ENCODE assay signal across 32 cellular contexts in the genomic region with DNA sequence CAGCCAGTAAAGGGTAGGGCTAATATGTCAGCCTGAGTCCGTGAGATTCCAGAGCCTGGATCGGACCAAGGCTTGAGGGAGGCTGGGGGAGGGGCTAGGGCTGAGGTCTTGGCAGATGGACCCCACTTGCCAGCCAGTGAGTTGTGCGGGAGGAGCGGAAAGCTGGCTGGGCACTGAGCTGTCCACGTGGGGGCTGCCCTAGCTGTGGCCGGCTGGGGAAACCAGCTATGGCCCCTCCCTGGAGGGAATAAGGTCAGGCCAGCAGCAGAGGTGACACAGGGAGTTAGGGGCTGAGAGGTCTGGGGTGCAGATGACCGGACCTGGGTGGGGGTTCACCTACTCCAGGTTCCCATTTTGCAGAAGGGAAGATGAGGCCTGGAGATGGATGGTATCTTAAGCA.
A peak's percentile ranks its signal among the peaks of the same experiment; 100 is the strongest.
DNase-seq lines count a peak whose midpoint lies in the region; ATAC-seq, FAIRE-seq and TF ChIP-seq lines count a peak whose summit lies in the region.
"Had no signal": no experiment of that assay in that cellular context is flagged by ENCODE, and none has a peak within 500 bp of the region (broad histone marks: within the 10 kb centered on the region; RNA-seq: fewer than 3 reads in every experiment).

No MANE protein-coding gene starts in this region.

- no peak overlapping the region for H3K23ac ChIP-seq in neuronal stem cell (ENCODE audit: low read depth, low read length, poor library complexity)

- DNase-seq in Right ventricle myocardium inferior (ENCODE audit: missing footprints) (peak; percentile 42), heart right ventricle (no peak), right cardiac atrium (peak in 2 of 3 donors; percentile 29 to 34), left ventricle myocardium superior (no peak), neuronal stem cell (ENCODE audit: low spot score) (no peak), urothelium cell line (ENCODE audit: low spot score) (no peak)
- DNase-seq: 8988T; ACHN; AML-193; C1 segment of cervical spinal cord; Caco-2; Calu3; CD4-positive, alpha-beta memory T cell; CD4-positive, alpha-beta T cell; CD4-positive, CD25-positive, alpha-beta regulatory T cell; CD8-positive, alpha-beta memory T cell; CD8-positive, alpha-beta T cell; COR-L47; DMS 273 treated with DMSO at 0.1 percent for 48 hours; DMS153; DMS53; DMS79; DMS79 treated with DMSO at 0.1 percent for 48 hours; DND-41; EL had no signal

- no peak overlapping the region for H2BK15ac ChIP-seq in neuronal stem cell (ENCODE audit: low read length)

- no peak overlapping the region for H2BK120ac ChIP-seq in neuronal stem cell (ENCODE audit: low read depth, low read length)

- no peak overlapping the region for H2AFZ ChIP-seq in neuronal stem cell (ENCODE audit: low read length)

- ATAC-seq in Right ventricle myocardium inferior (no peak), heart right ventricle (no peak), right cardiac atrium (no peak), left ventricle myocardium superior (no peak)
- ATAC-seq: A549; CD8-positive, alpha-beta T cell had no signal

- no peak overlapping the region for H3K9ac ChIP-seq in neuronal stem cell (ENCODE audit: low read depth, low read length, poor library complexity)
- H3K9ac ChIP-seq: BLaER1; BLaER1 treated with 17β-estradiol and CSF1 and Interleukin-3, amounts not matched to agents 10 nM and 100 nM had no signal

- no peak overlapping the region for H2BK5ac ChIP-seq in neuronal stem cell (ENCODE audit: low read length)

- H4K8ac ChIP-seq in neuronal stem cell (ENCODE audit: low read depth, low read length): no peak overlapping the region

- no peak overlapping the region for H3K4ac ChIP-seq in neuronal stem cell (ENCODE audit: low read length)

- H3K27me3 ChIP-seq in heart right ventricle: peaks cover 0 to 17% (median 7%) of the 10 kb centered on the region in 7 donors
- no peaks in the 10 kb centered on the region for H3K27me3 ChIP-seq in right cardiac atrium (ENCODE audit: control insufficient read depth, insufficient read depth)
- peaks cover 0 to 25% (median 0%) of the 10 kb centered on the region in 3 experiments for H3K27me3 ChIP-seq in neuronal stem cell (ENCODE audit: control insufficient read depth in 3 of 3, insufficient read depth in 3 of 3, low read depth in 1 of 3, low read length in 3 of 3)
- H3K27me3 ChIP-seq: BLaER1; BLaER1 treated with 17β-estradiol and CSF1 and Interleukin-3, amounts not matched to agents 10 nM and 100 nM had no signal

- FAIRE-seq in urothelium cell line (lab: Jason Lieb, UNC): no peak
- FAIRE-seq: A204.1, A549 had no signal

- no peak overlapping the region for H3K14ac ChIP-seq in neuronal stem cell (ENCODE audit: low read length)

- no peak overlapping the region for H2BK12ac ChIP-seq in neuronal stem cell (ENCODE audit: low read length)

- 72 to 80% methylated on average over 7 of the region's 7 CpGs for WGBS in heart right ventricle, 2 donors
- 79% methylated on average over 7 of the region's 7 CpGs for WGBS in right cardiac atrium
- WGBS in neuronal stem cell (ENCODE audit: extremely low coverage in 2 of 2, insufficient read length in 2 of 2, insufficient replicate concordance in 1 of 2), 2 donors: no CpG with 5 or more reads among the region's 7 CpGs

- H4K91ac ChIP-seq in neuronal stem cell (ENCODE audit: low read depth, low read length, poor library complexity): no peak overlapping the region

- H3K4me2 ChIP-seq in neuronal stem cell (ENCODE audit: insufficient read depth, low read length, poor library complexity, severe bottlenecking): no peak overlapping the region
- H3K4me2 ChIP-seq: A549; BLaER1; BLaER1 treated with 17β-estradiol and CSF1 and Interleukin-3, amounts not matched to agents 10 nM and 100 nM had no signal

- peak overlapping the region; percentile 49 for H2AK5ac ChIP-seq in neuronal stem cell (ENCODE audit: low read depth, low read length)

- intact Hi-C loops in Right ventricle myocardium inferior (cut with DNase I): no loop called here
- intact Hi-C loops in heart right ventricle (cut with DNase I): no loop called here
- intact Hi-C loops in right cardiac atrium (cut with DNase I): no loop called here
- intact Hi-C loops in left ventricle myocardium superior (cut with micrococcal nuclease): no loop called here

- H3K36me3 ChIP-seq in heart right ventricle: no peaks in the 10 kb centered on the region
- H3K36me3 ChIP-seq in neuronal stem cell (replicated peaks in 1 of 2; ENCODE audit: control insufficient read depth in 2 of 2, insufficient read depth in 2 of 2, low read length in 2 of 2): no peaks in the 10 kb centered on the region
- H3K36me3 ChIP-seq: BE2C; BLaER1; BLaER1 treated with 17β-estradiol and CSF1 and Interleukin-3, amounts not matched to agents 10 nM and 100 nM had no signal

- H3K9me3 ChIP-seq in heart right ventricle (peaks cover 0 to 6% (median 0%) of the 10 kb centered on the region in 11 donors), right cardiac atrium (ENCODE audit: control insufficient read depth, low read length) (no peaks in the 10 kb centered on the region), neuronal stem cell (replicated peaks in 1 of 2; ENCODE audit: control insufficient read depth in 2 of 2, insufficient read depth in 1 of 2, low read depth in 1 of 2, low read length in 2 of 2) (peaks cover 0 to 4% of the 10 kb centered on the region in 2 donors)
- H3K9me3 ChIP-seq: A549; BE2C; BLaER1; BLaER1 treated with 17β-estradiol and CSF1 and Interleukin-3, amounts not matched to agents 10 nM and 100 nM; Caco-2 had no signal

- no peaks in the 10 kb centered on the region for H3K4me1 ChIP-seq in heart right ventricle
- no peaks in the 10 kb centered on the region for H3K4me1 ChIP-seq in right cardiac atrium (ENCODE audit: control insufficient read depth, insufficient read depth, low read length)
- H3K4me1 ChIP-seq in neuronal stem cell (ENCODE audit: control insufficient read depth in 2 of 2, insufficient read depth in 1 of 2, low read depth in 1 of 2, low read length in 2 of 2): peaks cover 0 to 2% of the 10 kb centered on the region in 2 donors
- H3K4me1 ChIP-seq: A549, BE2C, Caco-2 had no signal

- H3K18ac ChIP-seq in neuronal stem cell (ENCODE audit: low read length): no peak overlapping the region

- H3K4me3 ChIP-seq in heart right ventricle (no peak overlapping the region), right cardiac atrium (ENCODE audit: low read length) (no peak overlapping the region), neuronal stem cell (ENCODE audit: low read length in 2 of 2) (no peak overlapping the region)
- H3K4me3 ChIP-seq: A549; BLaER1; BLaER1 treated with 17β-estradiol and CSF1 and Interleukin-3, amounts not matched to agents 10 nM and 100 nM had no signal

- H3K79me1 ChIP-seq in neuronal stem cell (ENCODE audit: low read depth, low read length): no peaks in the 10 kb centered on the region

- no peak for TF ChIP-seq CTCF in heart right ventricle (IDR thresholded peaks at IDR 0.05)

- no peak overlapping the region for H3K27ac ChIP-seq in heart right ventricle
- no peak overlapping the region for H3K27ac ChIP-seq in right cardiac atrium (ENCODE audit: low read length)
- H3K27ac ChIP-seq in neuronal stem cell (replicated peaks; ENCODE audit: low read length): no peak overlapping the region
- H3K27ac ChIP-seq: 22Rv1; A549; BLaER1; BLaER1 treated with 17β-estradiol and CSF1 and Interleukin-3, amounts not matched to agents 10 nM and 100 nM; C4-2B had no signal

Comparison
In these comparisons a context has a peak if more than half of its experiments do, and no peak if none do; other contexts are left out.
1. DNase-seq: peak in Right ventricle myocardium inferior (single experiment) and right cardiac atrium (2 of 3); none in heart right ventricle (0 of 2), left ventricle myocardium superior (single experiment), neuronal stem cell (single experiment) and urothelium cell line (single experiment).